ENCODE assay signal across 31 cellular contexts in the genomic region with DNA sequence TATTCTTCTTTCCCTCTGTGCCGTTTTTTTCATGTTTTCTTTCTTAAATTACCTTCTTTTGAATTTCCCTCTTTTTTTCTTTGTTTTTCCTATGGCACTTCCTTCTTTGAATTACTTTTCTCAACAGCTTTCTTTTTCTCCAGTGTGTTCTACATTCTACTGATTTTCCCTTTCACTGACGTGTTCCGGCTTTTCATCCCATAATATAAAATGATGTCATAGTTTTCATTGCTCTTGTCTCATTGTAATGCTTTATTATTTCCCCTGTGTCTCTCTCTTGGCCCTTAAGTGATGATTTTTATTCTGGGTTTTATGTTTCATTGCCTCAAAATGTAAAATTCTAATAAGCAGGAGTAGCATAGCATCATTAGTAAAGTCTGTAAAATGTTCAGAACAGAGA.
"Had no signal": no experiment of that assay in that cellular context is flagged by ENCODE, and none has a peak within 500 bp of the region (broad histone marks: within the 10 kb centered on the region; RNA-seq: fewer than 3 reads in every experiment).

No MANE protein-coding gene starts in this region.

- H3K9me3 ChIP-seq: colonic mucosa, lower lobe of right lung, uterus had no signal

- H3K27ac ChIP-seq: cardiac muscle cell, colonic mucosa, heart left ventricle, left lung, lower lobe of right lung, sigmoid colon, uterus had no signal

- H3K4me3 Mint-ChIP-seq: activated CD8-positive, alpha-beta T cell treated with anti-CD3 and anti-CD28 coated beads for 36 hours; activated naive CD8-positive, alpha-beta T cell; effector memory CD8-positive, alpha-beta T cell; nephron; stimulated activated memory B cell treated with anti-CD40 and anti-IgM and Interleukin-4, amounts not matched to agents 10 μg/mL and 1 μg/mL and 100 μg/mL, for 72 hours; stimulated activated naive CD8-positive, alpha-beta T cell treated with anti-CD3 and anti-CD28 coated beads, Interleukin-15, amount 100 ng/mL, for 72 hours; type B pancreatic cell had no signal

- H3K4me3 ChIP-seq: cardiac muscle cell, colonic mucosa, heart left ventricle, left lung, lower lobe of right lung, mucosa of descending colon, sigmoid colon, smooth muscle cell, uterus had no signal

- H3K27ac Mint-ChIP-seq: activated CD8-positive, alpha-beta T cell treated with anti-CD3 and anti-CD28 coated beads for 36 hours; activated naive CD8-positive, alpha-beta T cell; effector memory CD8-positive, alpha-beta T cell; stimulated activated memory B cell treated with anti-CD40 and anti-IgM and Interleukin-4, amounts not matched to agents 10 μg/mL and 1 μg/mL and 100 μg/mL, for 72 hours; type B pancreatic cell had no signal

- H3K4me1 ChIP-seq: colonic mucosa, heart left ventricle, left lung, lower lobe of right lung, sigmoid colon, uterus had no signal

- H3K27me3 Mint-ChIP-seq: activated CD8-positive, alpha-beta T cell treated with anti-CD3 and anti-CD28 coated beads for 36 hours; activated naive CD8-positive, alpha-beta T cell; brain; effector memory CD8-positive, alpha-beta T cell; stimulated activated memory B cell treated with anti-CD40 and anti-IgM and Interleukin-4, amounts not matched to agents 10 μg/mL and 1 μg/mL and 100 μg/mL, for 72 hours; stimulated activated naive CD8-positive, alpha-beta T cell treated with anti-CD3 and anti-CD28 coated beads, Interleukin-15, amount 100 ng/mL, for 72 hours; type B pancreatic cell had no signal

- H3K36me3 Mint-ChIP-seq: activated naive CD8-positive, alpha-beta T cell; brain; stimulated activated memory B cell treated with anti-CD40 and anti-IgM and Interleukin-4, amounts not matched to agents 10 μg/mL and 1 μg/mL and 100 μg/mL, for 72 hours; type B pancreatic cell had no signal

- H3K27me3 ChIP-seq: cardiac muscle cell, colonic mucosa, heart left ventricle, left lung, sigmoid colon, uterus had no signal

- H3K36me3 ChIP-seq: cardiac muscle cell, colonic mucosa, heart left ventricle, left lung, lower lobe of right lung, sigmoid colon, uterus had no signal

- DNase-seq: activated CD4-positive, alpha-beta T cell treated with anti-CD3 and anti-CD28 coated beads for 1 hour; activated CD4-positive, alpha-beta T cell treated with anti-CD3 and anti-CD28 coated beads, Interleukin-2, amount 50 U/mL, for 1 hour; activated CD8-positive, alpha-beta T cell treated with anti-CD3 and anti-CD28 coated beads for 36 hours; activated naive CD4-positive, alpha-beta T cell treated with Interleukin-2 at 50 U/mL for 16 hours; activated T-cell treated with anti-CD3 and anti-CD28 coated beads, Interleukin-2, amount 50 U/mL, for 48 hours; aorta; cerebellar nuclear complex; colonic mucosa; effector memory CD8-positive, alpha-beta T cell; foreskin fibroblast; heart left ventricle; left lung; lower lobe of right lung; mucosa of descending colon; posterior cingulate gyrus; sigmoid colon; stimulated activated CD4-positive, alpha-beta T cell treated with anti-CD3 and anti-CD28 coated beads, Interleukin-1b, Interleukin-23, amount 100 ng/mL, for 48 hours; stimulated activated CD4-positive, alpha-beta T cell treated with anti-CD3 and anti-CD28 coated beads, Interleukin-4, amount 100 ng/mL, for 4 hours; stimulated activated CD8-positive, alpha-beta memory T cell treated with anti-CD3 and anti-CD28 coated beads, Interleukin-4, amount 100 ng/mL, for 48 hours; stimulated activated naive CD8-positive, alpha-beta T cell treated with anti-CD3 and anti-CD28 coated beads, Interleukin-15, amount 100 ng/mL, for 72 hours; substantia nigra; T-helper 2 cell; uterus had no signal

- H3K4me1 Mint-ChIP-seq: stimulated activated memory B cell treated with anti-CD40 and anti-IgM and Interleukin-4, amounts not matched to agents 10 μg/mL and 1 μg/mL and 100 μg/mL, for 72 hours; stimulated activated naive CD8-positive, alpha-beta T cell treated with anti-CD3 and anti-CD28 coated beads, Interleukin-15, amount 100 ng/mL, for 72 hours had no signal

- ATAC-seq: activated CD8-positive, alpha-beta T cell treated with anti-CD3 and anti-CD28 coated beads for 36 hours; effector memory CD8-positive, alpha-beta T cell; esophagus mucosa; heart left ventricle; lower lobe of right lung; mucosa of descending colon; stimulated activated memory B cell treated with anti-CD40 and anti-IgM and Interleukin-4, amounts not matched to agents 10 μg/mL and 1 μg/mL and 100 μg/mL, for 72 hours; stimulated activated naive CD8-positive, alpha-beta T cell treated with anti-CD3 and anti-CD28 coated beads, Interleukin-15, amount 100 ng/mL, for 72 hours had no signal

- H3K4me2 ChIP-seq: smooth muscle cell had no signal
